ENCODE assay signal across 2 cellular contexts in the genomic region with DNA sequence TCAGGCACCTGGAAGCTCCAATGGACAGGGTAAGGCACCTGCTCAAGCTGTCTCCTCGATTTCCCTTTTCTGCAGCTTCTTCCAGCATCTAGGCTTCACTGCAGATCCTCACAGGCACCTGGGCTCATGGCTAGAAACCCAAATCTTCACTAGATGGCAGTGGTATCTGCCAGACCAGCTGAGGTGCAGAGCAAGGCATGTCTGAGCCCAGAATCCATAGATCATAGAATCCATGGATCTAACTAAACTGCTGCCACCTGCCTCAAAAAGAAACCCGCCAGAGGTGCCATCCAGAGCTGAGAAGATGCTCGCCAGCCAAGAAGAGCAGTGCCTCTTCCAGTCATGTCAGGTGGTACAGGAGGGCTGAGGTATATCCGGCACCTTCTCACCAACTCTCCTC.
TF ChIP-seq lines count a peak whose summit lies in the region.

No MANE protein-coding gene starts in this region.

TF ChIP-seq in IMR-90, 13 proteins besides CTCF, POLR2A, EP300 and RAD21:
- TF ChIP-seq MAZ (IDR thresholded peaks at IDR 0.05; ENCODE audit: borderline replicate concordance, low read depth, low read length) = no peak
- no peak for TF ChIP-seq SMC3 (IDR thresholded peaks at IDR 0.05; ENCODE audit: low read depth, low read length)
- TF ChIP-seq, protein P1, sequence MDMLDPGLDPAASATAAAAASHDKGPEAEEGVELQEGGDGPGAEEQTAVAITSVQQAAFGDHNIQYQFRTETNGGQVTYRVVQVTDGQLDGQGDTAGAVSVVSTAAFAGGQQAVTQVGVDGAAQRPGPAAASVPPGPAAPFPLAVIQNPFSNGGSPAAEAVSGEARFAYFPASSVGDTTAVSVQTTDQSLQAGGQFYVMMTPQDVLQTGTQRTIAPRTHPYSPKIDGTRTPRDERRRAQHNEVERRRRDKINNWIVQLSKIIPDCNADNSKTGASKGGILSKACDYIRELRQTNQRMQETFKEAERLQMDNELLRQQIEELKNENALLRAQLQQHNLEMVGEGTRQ (IDR thresholded peaks at IDR 0.05; ENCODE audit: low read depth, low read length) = no peak
- no peak for TF ChIP-seq RCOR1 (IDR thresholded peaks at IDR 0.05; ENCODE audit: insufficient replicate concordance, low read length)
- no peak for TF ChIP-seq MXI1 (IDR thresholded peaks at IDR 0.05; ENCODE audit: borderline replicate concordance, low read depth, low read length)
- no peak for TF ChIP-seq NFE2L2 (IDR thresholded peaks at IDR 0.05; ENCODE audit: low read depth, low read length)
- no peak for TF ChIP-seq FOS (IDR thresholded peaks at IDR 0.05; ENCODE audit: low read depth, low read length)
- no peak for TF ChIP-seq MAFK (IDR thresholded peaks at IDR 0.05; ENCODE audit: low read depth, low read length)

TF ChIP-seq in WTC11, 78 proteins besides CTCF, POLR2A, EP300 and RAD21:
- no peak for TF ChIP-seq CREB1 (CRISPR knock-in tag; IDR thresholded peaks at IDR 0.05)
- no peak for TF ChIP-seq TEAD1 (CRISPR knock-in tag; IDR thresholded peaks at IDR 0.05)
- TF ChIP-seq TP53 (CRISPR knock-in tag; IDR thresholded peaks at IDR 0.05) = no peak
- no peak for TF ChIP-seq MXD4 (CRISPR knock-in tag; IDR thresholded peaks at IDR 0.05; ENCODE audit: borderline replicate concordance)
- no peak for TF ChIP-seq SOX15 (CRISPR knock-in tag; IDR thresholded peaks at IDR 0.05)
- TF ChIP-seq RORB (CRISPR knock-in tag; IDR thresholded peaks at IDR 0.05) = no peak
- TF ChIP-seq, protein P2, sequence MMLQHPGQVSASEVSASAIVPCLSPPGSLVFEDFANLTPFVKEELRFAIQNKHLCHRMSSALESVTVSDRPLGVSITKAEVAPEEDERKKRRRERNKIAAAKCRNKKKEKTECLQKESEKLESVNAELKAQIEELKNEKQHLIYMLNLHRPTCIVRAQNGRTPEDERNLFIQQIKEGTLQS (CRISPR knock-in tag; conservative IDR thresholded peaks at IDR 0.05) = no peak
- TF ChIP-seq, protein P3, sequence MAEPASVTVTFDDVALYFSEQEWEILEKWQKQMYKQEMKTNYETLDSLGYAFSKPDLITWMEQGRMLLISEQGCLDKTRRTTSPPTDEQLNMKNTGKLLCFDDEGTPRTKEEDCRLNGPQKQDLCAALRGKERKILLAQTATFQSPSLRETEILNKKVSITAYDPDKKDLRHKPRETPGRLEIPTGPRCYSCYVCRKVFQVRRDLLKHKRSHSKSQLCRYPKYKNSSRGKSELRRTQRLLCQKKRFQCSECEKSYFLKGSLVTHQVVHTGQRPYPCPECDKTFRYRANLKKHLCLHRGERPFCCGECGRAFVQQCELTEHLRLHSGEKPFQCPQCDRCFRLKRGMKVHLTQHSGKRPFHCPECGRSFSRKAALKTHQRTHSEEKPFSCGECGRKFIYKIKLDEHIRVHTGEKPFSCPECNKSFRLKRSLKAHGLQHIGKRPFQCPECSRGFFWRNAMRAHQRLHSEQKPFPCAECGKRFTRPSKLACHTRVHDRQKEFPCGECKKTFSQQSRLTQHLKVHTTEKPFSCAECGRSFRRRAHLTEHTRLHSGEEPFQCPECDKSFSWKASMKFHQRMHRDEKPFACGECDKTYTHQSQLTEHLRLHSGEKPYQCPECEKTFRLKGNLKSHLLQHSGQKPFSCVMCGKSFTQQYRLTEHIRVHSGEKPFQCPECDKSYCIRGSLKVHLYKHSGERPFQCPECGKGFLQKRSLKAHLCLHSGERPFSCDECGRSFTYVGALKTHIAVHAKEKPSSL (CRISPR knock-in tag; conservative IDR thresholded peaks at IDR 0.05) = no peak
- TF ChIP-seq HMGA2 (CRISPR knock-in tag; IDR thresholded peaks at IDR 0.05) = no peak
- TF ChIP-seq, protein P4, sequence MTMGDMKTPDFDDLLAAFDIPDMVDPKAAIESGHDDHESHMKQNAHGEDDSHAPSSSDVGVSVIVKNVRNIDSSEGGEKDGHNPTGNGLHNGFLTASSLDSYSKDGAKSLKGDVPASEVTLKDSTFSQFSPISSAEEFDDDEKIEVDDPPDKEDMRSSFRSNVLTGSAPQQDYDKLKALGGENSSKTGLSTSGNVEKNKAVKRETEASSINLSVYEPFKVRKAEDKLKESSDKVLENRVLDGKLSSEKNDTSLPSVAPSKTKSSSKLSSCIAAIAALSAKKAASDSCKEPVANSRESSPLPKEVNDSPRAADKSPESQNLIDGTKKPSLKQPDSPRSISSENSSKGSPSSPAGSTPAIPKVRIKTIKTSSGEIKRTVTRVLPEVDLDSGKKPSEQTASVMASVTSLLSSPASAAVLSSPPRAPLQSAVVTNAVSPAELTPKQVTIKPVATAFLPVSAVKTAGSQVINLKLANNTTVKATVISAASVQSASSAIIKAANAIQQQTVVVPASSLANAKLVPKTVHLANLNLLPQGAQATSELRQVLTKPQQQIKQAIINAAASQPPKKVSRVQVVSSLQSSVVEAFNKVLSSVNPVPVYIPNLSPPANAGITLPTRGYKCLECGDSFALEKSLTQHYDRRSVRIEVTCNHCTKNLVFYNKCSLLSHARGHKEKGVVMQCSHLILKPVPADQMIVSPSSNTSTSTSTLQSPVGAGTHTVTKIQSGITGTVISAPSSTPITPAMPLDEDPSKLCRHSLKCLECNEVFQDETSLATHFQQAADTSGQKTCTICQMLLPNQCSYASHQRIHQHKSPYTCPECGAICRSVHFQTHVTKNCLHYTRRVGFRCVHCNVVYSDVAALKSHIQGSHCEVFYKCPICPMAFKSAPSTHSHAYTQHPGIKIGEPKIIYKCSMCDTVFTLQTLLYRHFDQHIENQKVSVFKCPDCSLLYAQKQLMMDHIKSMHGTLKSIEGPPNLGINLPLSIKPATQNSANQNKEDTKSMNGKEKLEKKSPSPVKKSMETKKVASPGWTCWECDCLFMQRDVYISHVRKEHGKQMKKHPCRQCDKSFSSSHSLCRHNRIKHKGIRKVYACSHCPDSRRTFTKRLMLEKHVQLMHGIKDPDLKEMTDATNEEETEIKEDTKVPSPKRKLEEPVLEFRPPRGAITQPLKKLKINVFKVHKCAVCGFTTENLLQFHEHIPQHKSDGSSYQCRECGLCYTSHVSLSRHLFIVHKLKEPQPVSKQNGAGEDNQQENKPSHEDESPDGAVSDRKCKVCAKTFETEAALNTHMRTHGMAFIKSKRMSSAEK (CRISPR knock-in tag; IDR thresholded peaks at IDR 0.05; ENCODE audit: borderline replicate concordance) = no peak
- TF ChIP-seq, protein P5, sequence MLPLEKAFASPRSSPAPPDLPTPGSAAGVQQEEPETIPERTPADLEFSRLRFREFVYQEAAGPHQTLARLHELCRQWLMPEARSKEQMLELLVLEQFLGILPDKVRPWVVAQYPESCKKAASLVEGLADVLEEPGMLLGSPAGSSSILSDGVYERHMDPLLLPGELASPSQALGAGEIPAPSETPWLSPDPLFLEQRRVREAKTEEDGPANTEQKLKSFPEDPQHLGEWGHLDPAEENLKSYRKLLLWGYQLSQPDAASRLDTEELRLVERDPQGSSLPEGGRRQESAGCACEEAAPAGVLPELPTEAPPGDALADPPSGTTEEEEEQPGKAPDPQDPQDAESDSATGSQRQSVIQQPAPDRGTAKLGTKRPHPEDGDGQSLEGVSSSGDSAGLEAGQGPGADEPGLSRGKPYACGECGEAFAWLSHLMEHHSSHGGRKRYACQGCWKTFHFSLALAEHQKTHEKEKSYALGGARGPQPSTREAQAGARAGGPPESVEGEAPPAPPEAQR (CRISPR knock-in tag; IDR thresholded peaks at IDR 0.05) = no peak
- TF ChIP-seq, protein P6, sequence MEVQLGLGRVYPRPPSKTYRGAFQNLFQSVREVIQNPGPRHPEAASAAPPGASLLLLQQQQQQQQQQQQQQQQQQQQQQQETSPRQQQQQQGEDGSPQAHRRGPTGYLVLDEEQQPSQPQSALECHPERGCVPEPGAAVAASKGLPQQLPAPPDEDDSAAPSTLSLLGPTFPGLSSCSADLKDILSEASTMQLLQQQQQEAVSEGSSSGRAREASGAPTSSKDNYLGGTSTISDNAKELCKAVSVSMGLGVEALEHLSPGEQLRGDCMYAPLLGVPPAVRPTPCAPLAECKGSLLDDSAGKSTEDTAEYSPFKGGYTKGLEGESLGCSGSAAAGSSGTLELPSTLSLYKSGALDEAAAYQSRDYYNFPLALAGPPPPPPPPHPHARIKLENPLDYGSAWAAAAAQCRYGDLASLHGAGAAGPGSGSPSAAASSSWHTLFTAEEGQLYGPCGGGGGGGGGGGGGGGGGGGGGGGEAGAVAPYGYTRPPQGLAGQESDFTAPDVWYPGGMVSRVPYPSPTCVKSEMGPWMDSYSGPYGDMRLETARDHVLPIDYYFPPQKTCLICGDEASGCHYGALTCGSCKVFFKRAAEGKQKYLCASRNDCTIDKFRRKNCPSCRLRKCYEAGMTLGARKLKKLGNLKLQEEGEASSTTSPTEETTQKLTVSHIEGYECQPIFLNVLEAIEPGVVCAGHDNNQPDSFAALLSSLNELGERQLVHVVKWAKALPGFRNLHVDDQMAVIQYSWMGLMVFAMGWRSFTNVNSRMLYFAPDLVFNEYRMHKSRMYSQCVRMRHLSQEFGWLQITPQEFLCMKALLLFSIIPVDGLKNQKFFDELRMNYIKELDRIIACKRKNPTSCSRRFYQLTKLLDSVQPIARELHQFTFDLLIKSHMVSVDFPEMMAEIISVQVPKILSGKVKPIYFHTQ (CRISPR knock-in tag; IDR thresholded peaks at IDR 0.05) = no peak
- TF ChIP-seq, protein P7, sequence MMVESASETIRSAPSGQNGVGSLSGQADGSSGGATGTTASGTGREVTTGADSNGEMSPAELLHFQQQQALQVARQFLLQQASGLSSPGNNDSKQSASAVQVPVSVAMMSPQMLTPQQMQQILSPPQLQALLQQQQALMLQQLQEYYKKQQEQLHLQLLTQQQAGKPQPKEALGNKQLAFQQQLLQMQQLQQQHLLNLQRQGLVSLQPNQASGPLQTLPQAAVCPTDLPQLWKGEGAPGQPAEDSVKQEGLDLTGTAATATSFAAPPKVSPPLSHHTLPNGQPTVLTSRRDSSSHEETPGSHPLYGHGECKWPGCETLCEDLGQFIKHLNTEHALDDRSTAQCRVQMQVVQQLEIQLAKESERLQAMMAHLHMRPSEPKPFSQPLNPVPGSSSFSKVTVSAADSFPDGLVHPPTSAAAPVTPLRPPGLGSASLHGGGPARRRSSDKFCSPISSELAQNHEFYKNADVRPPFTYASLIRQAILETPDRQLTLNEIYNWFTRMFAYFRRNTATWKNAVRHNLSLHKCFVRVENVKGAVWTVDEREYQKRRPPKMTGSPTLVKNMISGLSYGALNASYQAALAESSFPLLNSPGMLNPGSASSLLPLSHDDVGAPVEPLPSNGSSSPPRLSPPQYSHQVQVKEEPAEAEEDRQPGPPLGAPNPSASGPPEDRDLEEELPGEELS (CRISPR knock-in tag; IDR thresholded peaks at IDR 0.05) = no peak
- TF ChIP-seq ZNF232 (CRISPR knock-in tag; IDR thresholded peaks at IDR 0.05) = no peak
- no peak for TF ChIP-seq GABPB1 (CRISPR knock-in tag; IDR thresholded peaks at IDR 0.05)
